ENCODE assay signal across 22 cellular contexts in the genomic region with DNA sequence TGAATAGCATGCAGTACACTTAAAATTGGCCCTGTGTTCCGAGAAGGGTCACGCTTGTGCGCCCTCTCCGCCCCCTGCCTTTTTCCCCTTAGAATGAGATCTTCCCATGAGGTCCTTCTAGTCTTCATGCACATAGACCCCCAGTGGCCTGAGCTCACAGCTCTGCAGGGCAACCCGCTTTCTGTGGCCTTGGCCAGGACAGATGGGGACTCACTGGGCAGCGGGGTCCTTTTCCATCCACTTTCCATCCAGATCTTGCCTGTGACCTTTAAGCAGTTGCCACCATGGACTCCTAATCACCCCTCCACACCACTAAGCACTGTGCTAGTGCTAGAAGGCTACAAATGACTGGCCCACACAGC.
"Had no signal": no experiment of that assay in that cellular context is flagged by ENCODE, and none has a peak within 500 bp of the region (broad histone marks: within the 10 kb centered on the region; RNA-seq: fewer than 3 reads in every experiment).

No MANE protein-coding gene starts in this region.

- H3K4me1 ChIP-seq: gastroesophageal sphincter, left ventricle myocardium inferior, lower lobe of right lung, parathyroid adenoma, psoas muscle, right lobe of liver, stomach had no signal

- ATAC-seq: gastroesophageal sphincter; left cardiac atrium; lower lobe of right lung; natural killer cell treated with Interleukin-12 subunit alpha and Interleukin-12 subunit beta and Interleukin-15 and Interleukin-18, amount 100 ng/mL, for 72 hours; psoas muscle; right lobe of liver; stimulated activated naive B cell treated with anti-CD40 and anti-IgM and Interleukin-4, amounts not matched to agents 10 μg/mL and 1 μg/mL and 100 μg/mL, for 72 hours had no signal

- DNase-seq: esophagus squamous epithelium; foreskin fibroblast; kidney; left cardiac atrium; left ventricle myocardium inferior; lower lobe of right lung; mesenchymal stem cell; midbrain; psoas muscle; retina; stimulated activated CD4-positive, alpha-beta T cell treated with anti-CD3 and anti-CD28 coated beads, Interleukin-2, amount 100 ng/mL, for 24 hours; stimulated activated CD4-positive, alpha-beta T cell treated with anti-CD3 and anti-CD28 coated beads, Interleukin-4, amount 100 ng/mL, for 4 hours; stimulated activated naive B cell treated with anti-CD40 and anti-IgM and Interleukin-4, amounts not matched to agents 10 μg/mL and 1 μg/mL and 100 μg/mL, for 72 hours; stomach; substantia nigra; thyroid gland had no signal

- H3K9me3 ChIP-seq: esophagus squamous epithelium, gastroesophageal sphincter, left ventricle myocardium inferior, lower lobe of right lung, psoas muscle, right lobe of liver, stomach, thyroid gland had no signal

- H3K36me3 ChIP-seq: esophagus squamous epithelium, gastroesophageal sphincter, left ventricle myocardium inferior, lower lobe of right lung, right lobe of liver, stomach, thyroid gland had no signal

- H3K36me3 Mint-ChIP-seq: natural killer cell treated with Interleukin-12 subunit alpha and Interleukin-12 subunit beta and Interleukin-15 and Interleukin-18, amount 100 ng/mL, for 72 hours; type B pancreatic cell had no signal

- H3K4me3 ChIP-seq: esophagus squamous epithelium, gastroesophageal sphincter, left ventricle myocardium inferior, lower lobe of right lung, psoas muscle, right lobe of liver, stomach, thyroid gland had no signal

- H3K27me3 ChIP-seq: right lobe of liver, thyroid gland had no signal

- H3K27ac ChIP-seq: gastroesophageal sphincter, left ventricle myocardium inferior, lower lobe of right lung, parathyroid adenoma, psoas muscle, right lobe of liver, stomach, thyroid gland had no signal

- H3K27ac Mint-ChIP-seq: natural killer cell treated with Interleukin-12 subunit alpha and Interleukin-12 subunit beta and Interleukin-15 and Interleukin-18, amount 100 ng/mL, for 72 hours; stimulated activated naive B cell treated with anti-CD40 and anti-IgM and Interleukin-4, amounts not matched to agents 10 μg/mL and 1 μg/mL and 100 μg/mL, for 72 hours; type B pancreatic cell had no signal

- H3K9me3 Mint-ChIP-seq: dendritic cell treated with granulocyte-macrophage colony-stimulating factor and Interleukin-4, amounts not matched to agents 40 ng/mL and 50 ng/mL, for 4 days; natural killer cell treated with Interleukin-12 subunit alpha and Interleukin-12 subunit beta and Interleukin-15 and Interleukin-18, amount 100 ng/mL, for 72 hours; stimulated activated naive B cell treated with anti-CD40 and anti-IgM and Interleukin-4, amounts not matched to agents 10 μg/mL and 1 μg/mL and 100 μg/mL, for 72 hours had no signal

- H3K4me3 Mint-ChIP-seq: dendritic cell treated with granulocyte-macrophage colony-stimulating factor and Interleukin-4, amounts not matched to agents 40 ng/mL and 50 ng/mL, for 4 days; natural killer cell treated with Interleukin-12 subunit alpha and Interleukin-12 subunit beta and Interleukin-15 and Interleukin-18, amount 100 ng/mL, for 72 hours; stimulated activated naive B cell treated with anti-CD40 and anti-IgM and Interleukin-4, amounts not matched to agents 10 μg/mL and 1 μg/mL and 100 μg/mL, for 72 hours; type B pancreatic cell had no signal
